8 cellular contexts compared by ENCODE assay signal in the genomic region with DNA sequence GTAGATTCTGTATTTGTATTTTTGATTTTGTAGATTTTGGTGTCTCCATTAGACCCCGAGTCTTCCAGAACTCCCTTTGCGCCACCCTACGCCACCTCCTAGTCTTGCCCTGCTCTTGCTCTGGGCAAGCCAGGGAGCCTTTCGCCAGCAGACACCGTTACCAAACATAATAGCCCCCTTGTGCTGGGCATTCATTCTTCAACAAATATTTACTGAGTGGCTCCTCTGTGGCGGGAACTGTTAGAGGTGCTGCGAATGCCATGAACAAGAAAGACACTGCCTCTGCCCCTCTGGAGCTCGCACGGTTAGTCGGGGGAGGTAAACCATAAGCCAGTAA. TPM values are rescaled to one million over a fixed set of nuclear protein-coding genes. Genes with fewer than 3 reads are reported as not detected.
DNase-seq lines count a peak whose midpoint lies in the region; ATAC-seq and TF ChIP-seq lines count a peak whose summit lies in the region.

No MANE protein-coding gene starts in this region.

- H3K4me3 Mint-ChIP-seq in CD14-positive monocyte: peak overlapping the region; percentile 86 to 89
- peak overlapping the region; percentile 83 for H3K4me3 Mint-ChIP-seq in activated naive CD8-positive, alpha-beta T cell treated with anti-CD3 and anti-CD28 coated beads, Interleukin-2, amount 10 ng/mL, durations not matched to agents 7 days and 5 days

- peaks cover 0 to 5% of the 10 kb centered on the region in 2 donors for H3K36me3 Mint-ChIP-seq in CD14-positive monocyte
- H3K36me3 Mint-ChIP-seq in activated naive CD8-positive, alpha-beta T cell treated with anti-CD3 and anti-CD28 coated beads, Interleukin-2, amount 10 ng/mL, durations not matched to agents 7 days and 5 days: peaks cover 5% of the 10 kb centered on the region

- no peaks in the 10 kb centered on the region for H3K9me3 Mint-ChIP-seq in CD14-positive monocyte
- no peaks in the 10 kb centered on the region for H3K9me3 Mint-ChIP-seq in activated naive CD8-positive, alpha-beta T cell treated with anti-CD3 and anti-CD28 coated beads, Interleukin-2, amount 10 ng/mL, durations not matched to agents 7 days and 5 days

- H3K27me3 ChIP-seq in HUES64 (ENCODE audit: insufficient read depth, low read length): peaks cover 14% of the 10 kb centered on the region; the same call in 1 of the 2 replicates
- H3K27me3 ChIP-seq in layer of hippocampus (ENCODE audit: control insufficient read depth, insufficient read depth, low read length): no peaks in the 10 kb centered on the region

- peaks cover 11% of the 10 kb centered on the region; the same call in 1 of the 2 replicates for H3K36me3 ChIP-seq in HUES64 (ENCODE audit: insufficient read depth, low read length)

- H3K4me3 ChIP-seq in HUES64 (ENCODE audit: low read length): peak overlapping the region; percentile 94

- H3K27ac Mint-ChIP-seq in CD14-positive monocyte: peak overlapping the region in 6 of 7 donors; percentile 67 to 88 (median 72)
- H3K27ac Mint-ChIP-seq in activated naive CD8-positive, alpha-beta T cell treated with anti-CD3 and anti-CD28 coated beads, Interleukin-2, amount 10 ng/mL, durations not matched to agents 7 days and 5 days: peak overlapping the region; percentile 65

- WGBS in HUES64: 45% methylated on average over 10 of the region's 10 CpGs

- TF ChIP-seq CTCF in CD14-positive monocyte (IDR thresholded peaks at IDR 0.05): no peak

- H3K27ac ChIP-seq in HUES64 (ENCODE audit: low read depth, low read length): peak overlapping the region; percentile 76; the same call in 1 of the 2 replicates
- peak overlapping the region; percentile 94 for H3K27ac ChIP-seq in layer of hippocampus (ENCODE audit: low read depth, low read length)
- H3K27ac ChIP-seq in temporal lobe (ENCODE audit: low read depth, low read length): peak overlapping the region; percentile 86

- H3K4me1 ChIP-seq in HUES64 (ENCODE audit: insufficient read depth, low read length): peaks cover 30% of the 10 kb centered on the region

- intact Hi-C loops in CD14-positive monocyte (cut with micrococcal nuclease): no loop called here

- ATAC-seq in activated naive CD8-positive, alpha-beta T cell treated with anti-CD3 and anti-CD28 coated beads, Interleukin-2, amount 10 ng/mL, durations not matched to agents 7 days and 5 days (ENCODE audit: low read depth): no peak
- no peak for ATAC-seq in GM18870 (IDR thresholded peaks at IDR 0.05; ENCODE audit: unreplicated experiment)

- POLR2A ChIA-PET in activated naive CD8-positive, alpha-beta T cell treated with anti-CD3 and anti-CD28 coated beads, Interleukin-2, amount 10 ng/mL, durations not matched to agents 7 days and 5 days (lab: Charles Lee): interaction anchor here (1.2 to 1.8 kb wide), 2 partner anchors 53 to 90 kb away, joined by 4 to 10 read pairs; a partner anchor contains a TSS

- H3K4me1 Mint-ChIP-seq in CD14-positive monocyte: peaks cover 39% of the 10 kb centered on the region
- peaks cover 12% of the 10 kb centered on the region for H3K4me1 Mint-ChIP-seq in activated naive CD8-positive, alpha-beta T cell treated with anti-CD3 and anti-CD28 coated beads, Interleukin-2, amount 10 ng/mL, durations not matched to agents 7 days and 5 days

- H3K27me3 Mint-ChIP-seq in CD14-positive monocyte (ENCODE audit: low read depth in 3 of 3): peaks cover 2 to 10% (median 9%) of the 10 kb centered on the region in 3 donors
- H3K27me3 Mint-ChIP-seq in activated naive CD8-positive, alpha-beta T cell treated with anti-CD3 and anti-CD28 coated beads, Interleukin-2, amount 10 ng/mL, durations not matched to agents 7 days and 5 days: peaks cover 28% of the 10 kb centered on the region

- H3K9me3 ChIP-seq in HUES64 (ENCODE audit: insufficient read depth, low read depth, low read length): no peaks in the 10 kb centered on the region

- no peak for DNase-seq in CD14-positive monocyte (ENCODE audit: low spot score)
- DNase-seq in activated naive CD8-positive, alpha-beta T cell treated with anti-CD3 and anti-CD28 coated beads, Interleukin-2, amount 10 ng/mL, durations not matched to agents 7 days and 5 days: peak; percentile 34
- DNase-seq in AG08395 (ENCODE audit: low spot score): no peak
- no peak for DNase-seq in NCI-H2081 treated with DMSO at 0.1 percent for 48 hours (lab: John Stamatoyannopoulos, UW)

- peak overlapping the region; percentile 79 for H3K9ac ChIP-seq in HUES64 (ENCODE audit: low read depth, low read length)

RNA-seq across cellular contexts. Expression of a gene that starts 0.8 kb away (rescaled TPM):
- 1 to 10 TPM in 1 of 2 donors, under 1 TPM in 1; 0.98 to 1.4 TPM for polyA plus RNA-seq in CD14-positive monocyte
- 27.2 TPM for polyA plus RNA-seq in HUES64 (2013, experiment 1 of 2)
- 28.5 TPM for polyA plus RNA-seq in HUES64 (2013, experiment 2 of 2)
- 1 to 10 TPM; 4.8 to 6.3 TPM for total RNA-seq in activated naive CD8-positive, alpha-beta T cell treated with anti-CD3 and anti-CD28 coated beads, Interleukin-2, amount 10 ng/mL, durations not matched to agents 7 days and 5 days
- total RNA-seq in temporal lobe: 16.5 TPM

RNA-seq across cellular contexts. Expression of a gene that starts 52.3 kb away (rescaled TPM):
- polyA plus RNA-seq in CD14-positive monocyte: 1 to 10 TPM; 7.6 to 9.7 TPM
- polyA plus RNA-seq in HUES64 (2013, experiment 1 of 2): 14.6 TPM
- polyA plus RNA-seq in HUES64 (2013, experiment 2 of 2): 18.6 TPM
- 1 to 10 TPM; 8.8 to 9.5 TPM for total RNA-seq in activated naive CD8-positive, alpha-beta T cell treated with anti-CD3 and anti-CD28 coated beads, Interleukin-2, amount 10 ng/mL, durations not matched to agents 7 days and 5 days
- 23.8 TPM for total RNA-seq in temporal lobe
